1 cellular context compared by ENCODE assay signal in genomic region chr1:20551945-20552727, GRCh38.
TF ChIP-seq lines count a peak whose summit lies in the region.

Gene FAM43B (plus strand): TSS chr1:20552573. CDS start chr1:20552974, 401 bp downstream.

TF ChIP-seq in HepG2, 621 proteins besides CTCF, POLR2A, EP300 and RAD21 (continued from another document and continues in another):
- TF ChIP-seq, protein P1, sequence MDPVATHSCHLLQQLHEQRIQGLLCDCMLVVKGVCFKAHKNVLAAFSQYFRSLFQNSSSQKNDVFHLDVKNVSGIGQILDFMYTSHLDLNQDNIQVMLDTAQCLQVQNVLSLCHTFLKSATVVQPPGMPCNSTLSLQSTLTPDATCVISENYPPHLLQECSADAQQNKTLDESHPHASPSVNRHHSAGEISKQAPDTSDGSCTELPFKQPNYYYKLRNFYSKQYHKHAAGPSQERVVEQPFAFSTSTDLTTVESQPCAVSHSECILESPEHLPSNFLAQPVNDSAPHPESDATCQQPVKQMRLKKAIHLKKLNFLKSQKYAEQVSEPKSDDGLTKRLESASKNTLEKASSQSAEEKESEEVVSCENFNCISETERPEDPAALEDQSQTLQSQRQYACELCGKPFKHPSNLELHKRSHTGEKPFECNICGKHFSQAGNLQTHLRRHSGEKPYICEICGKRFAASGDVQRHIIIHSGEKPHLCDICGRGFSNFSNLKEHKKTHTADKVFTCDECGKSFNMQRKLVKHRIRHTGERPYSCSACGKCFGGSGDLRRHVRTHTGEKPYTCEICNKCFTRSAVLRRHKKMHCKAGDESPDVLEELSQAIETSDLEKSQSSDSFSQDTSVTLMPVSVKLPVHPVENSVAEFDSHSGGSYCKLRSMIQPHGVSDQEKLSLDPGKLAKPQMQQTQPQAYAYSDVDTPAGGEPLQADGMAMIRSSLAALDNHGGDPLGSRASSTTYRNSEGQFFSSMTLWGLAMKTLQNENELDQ (CRISPR knock-in tag; IDR thresholded peaks at IDR 0.05; ENCODE audit: borderline replicate concordance): no peak
- TF ChIP-seq ZNF776 (CRISPR knock-in tag; IDR thresholded peaks at IDR 0.05) (0 out of 2 replicates have a peak, but pooled peaks have one; percentile 80), ZNF883 (CRISPR knock-in tag; IDR thresholded peaks at IDR 0.05; ENCODE audit: not compliant biosample characterization) (peak; percentile 75), AGO2 (optimal IDR thresholded peaks at IDR 0.05; ENCODE audit: low read depth, low read length) (no peak), IKZF4 (CRISPR knock-in tag; IDR thresholded peaks at IDR 0.05; ENCODE audit: borderline replicate concordance, low read depth, not compliant biosample characterization) (peak; percentile 63), ZNF121 (CRISPR knock-in tag; IDR thresholded peaks at IDR 0.05) (peak; percentile 61), NFYB (CRISPR knock-in tag; IDR thresholded peaks at IDR 0.05) (no peak; the same call in 1 of the 2 replicates), ZFP62 (CRISPR knock-in tag; IDR thresholded peaks at IDR 0.05) (no peak), GTF3A (CRISPR knock-in tag; conservative IDR thresholded peaks at IDR 0.05) (no peak), SALL2 (CRISPR knock-in tag; IDR thresholded peaks at IDR 0.05) (peak; percentile 29; the same call in 1 of the 2 replicates), NCOA1 (CRISPR knock-in tag; IDR thresholded peaks at IDR 0.05) (peak; percentile 73; the same call in 1 of the 2 replicates), ZBTB4 (CRISPR knock-in tag; IDR thresholded peaks at IDR 0.05; ENCODE audit: borderline replicate concordance) (no peak), ZFP82 (CRISPR knock-in tag; IDR thresholded peaks at IDR 0.05; ENCODE audit: borderline replicate concordance) (no peak), ZNF335 (CRISPR knock-in tag; IDR thresholded peaks at IDR 0.05) (no peak), ELF1 (CRISPR knock-in tag; IDR thresholded peaks at IDR 0.05) (0 out of 2 replicates have a peak, but pooled peaks have one; percentile 17), PTBP1 (IDR thresholded peaks at IDR 0.05; ENCODE audit: low read depth, low read length, poor library complexity, severe bottlenecking) (no peak), ZNF878 (CRISPR knock-in tag; IDR thresholded peaks at IDR 0.05) (0 out of 2 replicates have a peak, but pooled peaks have one; percentile 43), SPEN (CRISPR knock-in tag; IDR thresholded peaks at IDR 0.05; ENCODE audit: low read depth) (0 out of 2 replicates have a peak, but pooled peaks have one; percentile 18), TARDBP (CRISPR knock-in tag; IDR thresholded peaks at IDR 0.05) (0 out of 2 replicates have a peak, but pooled peaks have one; percentile 31), NR2F1 (CRISPR knock-in tag; IDR thresholded peaks at IDR 0.05) (no peak), ZNF333 (CRISPR knock-in tag; IDR thresholded peaks at IDR 0.05; ENCODE audit: borderline replicate concordance) (no peak), SOX5 (CRISPR knock-in tag; IDR thresholded peaks at IDR 0.05; ENCODE audit: borderline replicate concordance) (peak; percentile 13; the same call in 1 of the 2 replicates), THRA (CRISPR knock-in tag; IDR thresholded peaks at IDR 0.05; ENCODE audit: borderline replicate concordance) (peak; percentile 60; the same call in 1 of the 2 replicates), MTA1 (CRISPR knock-in tag; IDR thresholded peaks at IDR 0.05; ENCODE audit: borderline replicate concordance) (peak; percentile 65; the same call in 1 of the 2 replicates), ZNF446 (CRISPR knock-in tag; IDR thresholded peaks at IDR 0.05) (peak; percentile 58; the same call in 1 of the 2 replicates), MAZ (IDR thresholded peaks at IDR 0.05; ENCODE audit: borderline replicate concordance, low read depth, low read length) (no peak; the same call in 1 of the 2 replicates), MAZ (CRISPR knock-in tag; IDR thresholded peaks at IDR 0.05; ENCODE audit: low read depth) (peak; percentile 79), ZNF598 (CRISPR knock-in tag; IDR thresholded peaks at IDR 0.05; ENCODE audit: borderline replicate concordance) (no peak), RXRB (CRISPR knock-in tag; IDR thresholded peaks at IDR 0.05; ENCODE audit: borderline replicate concordance) (peak; percentile 28; the same call in 1 of the 2 replicates), PHF20 (CRISPR knock-in tag; IDR thresholded peaks at IDR 0.05) (no peak; the same call in 1 of the 2 replicates), ZNF18 (CRISPR knock-in tag; IDR thresholded peaks at IDR 0.05; ENCODE audit: insufficient replicate concordance) (peak; percentile 35), LCORL (IDR thresholded peaks at IDR 0.05) (no peak), LCORL (CRISPR knock-in tag; IDR thresholded peaks at IDR 0.05) (peak; percentile 57; the same call in 1 of the 2 replicates), CENPX (CRISPR knock-in tag; IDR thresholded peaks at IDR 0.05) (no peak), ZNF775 (CRISPR knock-in tag; IDR thresholded peaks at IDR 0.05; ENCODE audit: borderline replicate concordance) (no peak), ADNP (CRISPR knock-in tag; IDR thresholded peaks at IDR 0.05) (no peak), MED8 (CRISPR knock-in tag; IDR thresholded peaks at IDR 0.05; ENCODE audit: insufficient replicate concordance) (peak; percentile 59), ZKSCAN1 (IDR thresholded peaks at IDR 0.05; ENCODE audit: low read length) (no peak), HNF4A (CRISPR knock-in tag; IDR thresholded peaks at IDR 0.05) (peak; percentile 42), TFAP4 (IDR thresholded peaks at IDR 0.05; ENCODE audit: borderline replicate concordance, low read depth) (no peak; the same call in 1 of the 2 replicates), ZNF207 (IDR thresholded peaks at IDR 0.05; ENCODE audit: borderline replicate concordance) (no peak), TERF1 (CRISPR knock-in tag; IDR thresholded peaks at IDR 0.05) (no peak), ZFP41 (CRISPR knock-in tag; IDR thresholded peaks at IDR 0.05; ENCODE audit: borderline replicate concordance) (no peak; the same call in 1 of the 2 replicates), GATAD2A (CRISPR knock-in tag; IDR thresholded peaks at IDR 0.05) (peak; percentile 55; the same call in 1 of the 2 replicates), ZNF569 (CRISPR knock-in tag; IDR thresholded peaks at IDR 0.05; ENCODE audit: borderline replicate concordance) (no peak), RARG (CRISPR knock-in tag; IDR thresholded peaks at IDR 0.05; ENCODE audit: low read depth) (no peak), KDM2A (CRISPR knock-in tag; IDR thresholded peaks at IDR 0.05; ENCODE audit: borderline replicate concordance, low read depth) (peak; percentile 49; the same call in 1 of the 2 replicates), FOXC1 (CRISPR knock-in tag; IDR thresholded peaks at IDR 0.05; ENCODE audit: borderline replicate concordance) (peak; percentile 64), BRD4 (CRISPR knock-in tag; IDR thresholded peaks at IDR 0.05) (0 out of 2 replicates have a peak, but pooled peaks have one; percentile 59), ZNF788 (CRISPR knock-in tag; IDR thresholded peaks at IDR 0.05; ENCODE audit: borderline replicate concordance) (peak; percentile 10; the same call in 1 of the 2 replicates), ZFY (CRISPR knock-in tag; IDR thresholded peaks at IDR 0.05) (peak; percentile 87), GFI1 (CRISPR knock-in tag; IDR thresholded peaks at IDR 0.05; ENCODE audit: borderline replicate concordance) (peak; percentile 43; the same call in 1 of the 2 replicates), ZNF713 (CRISPR knock-in tag; IDR thresholded peaks at IDR 0.05) (no peak), PAF1 (CRISPR knock-in tag; IDR thresholded peaks at IDR 0.05) (no peak)
- TF ChIP-seq, protein P2, sequence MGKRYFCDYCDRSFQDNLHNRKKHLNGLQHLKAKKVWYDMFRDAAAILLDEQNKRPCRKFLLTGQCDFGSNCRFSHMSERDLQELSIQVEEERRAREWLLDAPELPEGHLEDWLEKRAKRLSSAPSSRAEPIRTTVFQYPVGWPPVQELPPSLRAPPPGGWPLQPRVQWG (CRISPR knock-in tag; IDR thresholded peaks at IDR 0.05; ENCODE audit: borderline replicate concordance, low read depth): no peak
- TF ChIP-seq, protein P3, sequence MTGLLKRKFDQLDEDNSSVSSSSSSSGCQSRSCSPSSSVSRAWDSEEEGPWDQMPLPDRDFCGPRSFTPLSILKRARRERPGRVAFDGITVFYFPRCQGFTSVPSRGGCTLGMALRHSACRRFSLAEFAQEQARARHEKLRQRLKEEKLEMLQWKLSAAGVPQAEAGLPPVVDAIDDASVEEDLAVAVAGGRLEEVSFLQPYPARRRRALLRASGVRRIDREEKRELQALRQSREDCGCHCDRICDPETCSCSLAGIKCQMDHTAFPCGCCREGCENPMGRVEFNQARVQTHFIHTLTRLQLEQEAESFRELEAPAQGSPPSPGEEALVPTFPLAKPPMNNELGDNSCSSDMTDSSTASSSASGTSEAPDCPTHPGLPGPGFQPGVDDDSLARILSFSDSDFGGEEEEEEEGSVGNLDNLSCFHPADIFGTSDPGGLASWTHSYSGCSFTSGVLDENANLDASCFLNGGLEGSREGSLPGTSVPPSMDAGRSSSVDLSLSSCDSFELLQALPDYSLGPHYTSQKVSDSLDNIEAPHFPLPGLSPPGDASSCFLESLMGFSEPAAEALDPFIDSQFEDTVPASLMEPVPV (CRISPR knock-in tag; IDR thresholded peaks at IDR 0.05): 0 out of 2 replicates have a peak, but pooled peaks have one; percentile 36
- TF ChIP-seq, protein P4, sequence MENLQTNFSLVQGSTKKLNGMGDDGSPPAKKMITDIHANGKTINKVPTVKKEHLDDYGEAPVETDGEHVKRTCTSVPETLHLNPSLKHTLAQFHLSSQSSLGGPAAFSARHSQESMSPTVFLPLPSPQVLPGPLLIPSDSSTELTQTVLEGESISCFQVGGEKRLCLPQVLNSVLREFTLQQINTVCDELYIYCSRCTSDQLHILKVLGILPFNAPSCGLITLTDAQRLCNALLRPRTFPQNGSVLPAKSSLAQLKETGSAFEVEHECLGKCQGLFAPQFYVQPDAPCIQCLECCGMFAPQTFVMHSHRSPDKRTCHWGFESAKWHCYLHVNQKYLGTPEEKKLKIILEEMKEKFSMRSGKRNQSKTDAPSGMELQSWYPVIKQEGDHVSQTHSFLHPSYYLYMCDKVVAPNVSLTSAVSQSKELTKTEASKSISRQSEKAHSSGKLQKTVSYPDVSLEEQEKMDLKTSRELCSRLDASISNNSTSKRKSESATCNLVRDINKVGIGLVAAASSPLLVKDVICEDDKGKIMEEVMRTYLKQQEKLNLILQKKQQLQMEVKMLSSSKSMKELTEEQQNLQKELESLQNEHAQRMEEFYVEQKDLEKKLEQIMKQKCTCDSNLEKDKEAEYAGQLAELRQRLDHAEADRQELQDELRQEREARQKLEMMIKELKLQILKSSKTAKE (CRISPR knock-in tag; IDR thresholded peaks at IDR 0.05; ENCODE audit: borderline replicate concordance): 0 out of 2 replicates have a peak, but pooled peaks have one; percentile 7
